In genomic region chrX:132728296-132728695, GRCh38 we compare ENCODE assay signal across 1 cellular context.
TF ChIP-seq lines count a peak whose summit lies in the region.

No MANE protein-coding gene starts in this region.

TF ChIP-seq in K562, 482 proteins besides CTCF, POLR2A, EP300 and RAD21 (continued from another document):
- no peak for TF ChIP-seq ZNF609 (CRISPR knock-in tag; IDR thresholded peaks at IDR 0.05; ENCODE audit: borderline replicate concordance)
